21 cellular contexts compared by ENCODE assay signal in the genomic region with DNA sequence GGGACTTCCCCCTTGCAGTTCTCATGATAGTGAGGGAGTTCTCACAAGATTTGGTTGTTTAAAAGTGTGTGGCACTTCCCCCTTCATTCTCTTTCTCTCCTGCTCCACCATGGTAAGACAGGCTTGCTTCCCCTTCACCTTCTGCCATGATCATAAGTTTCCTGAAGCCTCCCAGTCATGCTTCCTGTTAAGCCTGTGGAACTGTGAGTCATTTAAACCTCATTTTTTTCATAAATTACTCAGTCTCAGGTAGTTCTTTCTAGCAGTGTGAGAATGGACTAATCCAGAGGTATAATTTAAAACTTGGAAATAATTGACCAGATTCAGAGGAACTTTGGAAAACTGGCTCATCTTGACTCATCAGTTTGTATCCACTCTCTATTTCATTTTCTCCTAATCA.
DNase-seq lines count a peak whose midpoint lies in the region; FAIRE-seq and TF ChIP-seq lines count a peak whose summit lies in the region.
"Had no signal": no experiment of that assay in that cellular context is flagged by ENCODE, and none has a peak within 500 bp of the region (broad histone marks: within the 10 kb centered on the region; RNA-seq: fewer than 3 reads in every experiment).

No MANE protein-coding gene starts in this region.

- H3K36me3 ChIP-seq in Caco-2 (ENCODE audit: control insufficient read depth, insufficient read depth, low read length) (no peaks in the 10 kb centered on the region), endothelial cell of umbilical vein (ENCODE audit: control insufficient read depth in 2 of 2, extremely low read depth in 1 of 2, insufficient read depth in 2 of 2, low read length in 2 of 2) (no peaks in the 10 kb centered on the region), prostate gland (no peaks in the 10 kb centered on the region)
- H3K36me3 ChIP-seq: Peyer's patch had no signal

- no peaks in the 10 kb centered on the region for H3K27me3 ChIP-seq in Caco-2 (replicated peaks; ENCODE audit: control insufficient read depth, insufficient read depth, low read length)
- no peaks in the 10 kb centered on the region for H3K27me3 ChIP-seq in endothelial cell of umbilical vein (ENCODE audit: control insufficient read depth in 2 of 2, insufficient read depth in 2 of 2, low read length in 2 of 2)
- no peaks in the 10 kb centered on the region for H3K27me3 ChIP-seq in prostate gland (replicated peaks; ENCODE audit: insufficient read depth)
- H3K27me3 ChIP-seq: Peyer's patch had no signal

- peaks cover 3% of the 10 kb centered on the region for H3K27me3 Mint-ChIP-seq in Caco-2 (ENCODE audit: insufficient read depth, unreplicated experiment)
- H3K27me3 Mint-ChIP-seq: CD4-positive, CD25-positive, alpha-beta regulatory T cell had no signal

- H4K20me1 ChIP-seq in endothelial cell of umbilical vein (replicated peaks; ENCODE audit: control insufficient read depth, extremely low read depth, insufficient read depth, low read length), result no peaks in the 10 kb centered on the region

- BruUV-seq in Caco-2 (replicated peaks; lab: Mats Ljungman, UMichigan), result no TSS peak
- no TSS peak for BruUV-seq in endothelial cell of umbilical vein (replicated peaks; lab: Mats Ljungman, UMichigan)

- no peak for TF ChIP-seq CTCF in Caco-2 (IDR thresholded peaks at IDR 0.05; ENCODE audit: insufficient read depth in 1 of 2, low read depth in 1 of 2, low read length in 1 of 2, severe bottlenecking in 1 of 2, unreplicated experiment in 1 of 2)
- no peak for TF ChIP-seq CTCF in endothelial cell of umbilical vein (IDR thresholded peaks at IDR 0.05; ENCODE audit: extremely low read depth in 1 of 2, insufficient read depth in 1 of 2, low read depth in 1 of 2, low read length in 2 of 2)
- no peak for TF ChIP-seq CTCF in prostate gland (IDR thresholded peaks at IDR 0.05)

- H3K4me1 Mint-ChIP-seq in Caco-2 (ENCODE audit: low read depth, unreplicated experiment), result no peaks in the 10 kb centered on the region
- H3K4me1 Mint-ChIP-seq: CD4-positive, CD25-positive, alpha-beta regulatory T cell had no signal

- POLR2A ChIA-PET in Caco-2 (lab: Charles Lee) (no interaction called here), endothelial cell of umbilical vein (lab: Charles Lee) (no interaction called here)

- no peak overlapping the region for H3K9ac ChIP-seq in endothelial cell of umbilical vein (replicated peaks; ENCODE audit: extremely low read depth, insufficient read depth, low read length)

- peak overlapping the region; percentile 41 for H3K27ac ChIP-seq in endothelial cell of umbilical vein (ENCODE audit: insufficient read depth, low read depth, low read length)
- H3K27ac ChIP-seq in prostate gland, result no peak overlapping the region
- H3K27ac ChIP-seq: Peyer's patch had no signal

- intact Hi-C loops in Caco-2 (cut with micrococcal nuclease; ENCODE audit: unreplicated experiment) (no loop called here), endothelial cell of umbilical vein (cut with micrococcal nuclease) (no loop called here), prostate gland (cut with DNase I) (no loop called here)

- CTCF ChIA-PET in Caco-2 (lab: Charles Lee) (no interaction called here), endothelial cell of umbilical vein (lab: Charles Lee) (no interaction called here)

- dilution Hi-C loops in endothelial cell of umbilical vein (cut with MboI; ENCODE audit: extremely low pct_ligation_motif_present, low sequenced_read_pairs), result no loop called here

- no peaks in the 10 kb centered on the region for H3K9me3 ChIP-seq in Caco-2
- H3K9me3 ChIP-seq in endothelial cell of umbilical vein (replicated peaks; ENCODE audit: control insufficient read depth, insufficient read depth, low read length), result no peaks in the 10 kb centered on the region
- no peaks in the 10 kb centered on the region for H3K9me3 ChIP-seq in prostate gland
- H3K9me3 ChIP-seq: Peyer's patch had no signal

- H3K4me1 ChIP-seq in Caco-2 (no peaks in the 10 kb centered on the region), endothelial cell of umbilical vein (ENCODE audit: control insufficient read depth, extremely low read depth, insufficient read depth, low read length) (peaks cover 7% of the 10 kb centered on the region), prostate gland (replicated peaks) (no peaks in the 10 kb centered on the region)
- H3K4me1 ChIP-seq: Peyer's patch had no signal

- FAIRE-seq in endothelial cell of umbilical vein (lab: Jason Lieb, UNC), result peak; percentile 62
- FAIRE-seq: G401.6, GM12892, H1, K562 had no signal

- no peak for TF ChIP-seq POLR2A in endothelial cell of umbilical vein (IDR thresholded peaks at IDR 0.05; ENCODE audit: low read depth, low read length)
- no peak for TF ChIP-seq POLR2A in prostate gland (IDR thresholded peaks at IDR 0.05)

- no peak overlapping the region for H3K4me2 ChIP-seq in endothelial cell of umbilical vein (ENCODE audit: insufficient read depth, low read length)

- H2AFZ ChIP-seq in endothelial cell of umbilical vein (ENCODE audit: low read depth, low read length), result no peak overlapping the region

- no peak overlapping the region for H3K4me3 Mint-ChIP-seq in Caco-2 (ENCODE audit: unreplicated experiment)
- H3K4me3 Mint-ChIP-seq: CD4-positive, CD25-positive, alpha-beta regulatory T cell had no signal

- no peaks in the 10 kb centered on the region for H3K36me3 Mint-ChIP-seq in Caco-2 (ENCODE audit: insufficient read depth, unreplicated experiment)
- H3K36me3 Mint-ChIP-seq: CD4-positive, CD25-positive, alpha-beta regulatory T cell had no signal

- no peak for DNase-seq in Caco-2
- DNase-seq in LHCN-M2 (ENCODE audit: low read depth), result peak; percentile 1
- peak; percentile 24 for DNase-seq in endothelial cell of umbilical vein (ENCODE audit: low read depth, low spot score)
- peak; percentile 18 for DNase-seq in glomerular visceral epithelial cell (ENCODE audit: extremely low spot score)
- no peak for DNase-seq in H4 (ENCODE audit: low spot score)
- DNase-seq in SIG-M5 (lab: John Stamatoyannopoulos, UW), result no peak
- DNase-seq in prostate gland (ENCODE audit: low spot score), result no peak
- DNase-seq in cortex of kidney (lab: John Stamatoyannopoulos, UW), result no peak
- DNase-seq: CD4-positive, CD25-positive, alpha-beta regulatory T cell; DMS 273 treated with DMSO at 0.1 percent for 48 hours; MV-4-11; NCI-H1694; NCI-H2081 treated with DMSO at 0.1 percent for 48 hours; NCI-H2171 treated with DMSO at 0.1 percent for 48 hours; NCI-H446; NCI-H526; Peyer's patch had no signal

- no peaks in the 10 kb centered on the region for H3K9me3 Mint-ChIP-seq in Caco-2 (ENCODE audit: unreplicated experiment)

- H3K79me2 ChIP-seq in endothelial cell of umbilical vein (ENCODE audit: control insufficient read depth, insufficient read depth, low read length), result no peaks in the 10 kb centered on the region

- H3K4me3 ChIP-seq in Caco-2 (ENCODE audit: low read depth, low read length), result no peak overlapping the region
- H3K4me3 ChIP-seq in endothelial cell of umbilical vein (replicated peaks in 1 of 3; ENCODE audit: insufficient read depth in 1 of 3, low read depth in 1 of 3, low read length in 3 of 3), result no peak overlapping the region
- H3K4me3 ChIP-seq in prostate gland, result no peak overlapping the region
- H3K4me3 ChIP-seq: K562, Peyer's patch had no signal

- H3K9me1 ChIP-seq in endothelial cell of umbilical vein (replicated peaks; ENCODE audit: control insufficient read depth, extremely low read depth, insufficient read depth, low read length), result no peaks in the 10 kb centered on the region

- H3K27ac Mint-ChIP-seq in Caco-2 (ENCODE audit: unreplicated experiment), result peak overlapping the region; percentile 55
- H3K27ac Mint-ChIP-seq: CD4-positive, CD25-positive, alpha-beta regulatory T cell had no signal

TF ChIP-seq in endothelial cell of umbilical vein, 7 proteins besides CTCF, POLR2A, EP300 and RAD21:
- TF ChIP-seq FOS (IDR thresholded peaks at IDR 0.05; ENCODE audit: borderline replicate concordance, insufficient read depth, low read length), result peak; percentile 67
- no peak for TF ChIP-seq GATA2 (IDR thresholded peaks at IDR 0.05; ENCODE audit: insufficient read depth, insufficient read length, low read depth, low read length)
- TF ChIP-seq POLR2AphosphoS5 (IDR thresholded peaks at IDR 0.05; ENCODE audit: insufficient read depth, low read depth, low read length), result no peak
- TF ChIP-seq EZH2 (IDR thresholded peaks at IDR 0.05; ENCODE audit: borderline replicate concordance, low read depth, low read length, severe bottlenecking), result no peak
- no peak for TF ChIP-seq MAX (IDR thresholded peaks at IDR 0.05; ENCODE audit: insufficient read depth, insufficient read length)

Comparison
In these comparisons a context has a peak if more than half of its experiments do, and no peak if none do; other contexts are left out.
1. DNase-seq: peak in LHCN-M2 (single experiment), endothelial cell of umbilical vein (single experiment) and glomerular visceral epithelial cell (single experiment); none in Caco-2 (0 of 2), H4 (single experiment), SIG-M5 (single experiment), prostate gland (single experiment) and cortex of kidney (single experiment).